Comparison of ENCODE assay signal across 9 cellular contexts in genomic region chr2:10141736-10142639, GRCh38. TPM values are rescaled to one million over a fixed set of nuclear protein-coding genes. Genes with fewer than 3 reads are reported as not detected.
DNase-seq lines count a peak whose midpoint lies in the region; ATAC-seq, FAIRE-seq and TF ChIP-seq lines count a peak whose summit lies in the region.
"Had no signal": no experiment of that assay in that cellular context is flagged by ENCODE, and none has a peak within 500 bp of the region (broad histone marks: within the 10 kb centered on the region; RNA-seq: fewer than 3 reads in every experiment).

No MANE protein-coding gene starts in this region.

- peak overlapping the region; percentile 89 for H3K27ac Mint-ChIP-seq in activated naive CD8-positive, alpha-beta T cell treated with anti-CD3 and anti-CD28 coated beads, Interleukin-2, amount 10 ng/mL, durations not matched to agents 7 days and 5 days

- H3K9ac ChIP-seq in kidney (ENCODE audit: low read length in 2 of 2): no peak overlapping the region

- H3K4me1 ChIP-seq in kidney (ENCODE audit: control insufficient read depth in 1 of 2, insufficient read depth in 1 of 2, low read depth in 1 of 2, low read length in 2 of 2) (no peaks in the 10 kb centered on the region), tibial artery (no peaks in the 10 kb centered on the region)

- peak; percentile 39 for TF ChIP-seq CTCF in kidney (IDR thresholded peaks at IDR 0.05; ENCODE audit: borderline replicate concordance, extremely low read depth, insufficient read depth)
- peak; percentile 17 to 20 for TF ChIP-seq CTCF in tibial artery (IDR thresholded peaks at IDR 0.05)

- peaks cover 0 to 14% of the 10 kb centered on the region in 2 donors for H3K27me3 ChIP-seq in tibial artery

- ATAC-seq in activated naive CD8-positive, alpha-beta T cell treated with anti-CD3 and anti-CD28 coated beads, Interleukin-2, amount 10 ng/mL, durations not matched to agents 7 days and 5 days (ENCODE audit: low read depth): peak; percentile 82
- ATAC-seq in HG03432 (IDR thresholded peaks at IDR 0.05; ENCODE audit: unreplicated experiment): no peak

- POLR2A ChIA-PET in activated naive CD8-positive, alpha-beta T cell treated with anti-CD3 and anti-CD28 coated beads, Interleukin-2, amount 10 ng/mL, durations not matched to agents 7 days and 5 days (lab: Charles Lee): interaction anchor here (1.0 to 3.2 kb wide), 7 partner anchors 9 to 286 kb away, joined by 3 to 12 read pairs (median 4); partner anchors contain the start of gene RRM2

- H3K27ac ChIP-seq in kidney (ENCODE audit: low read depth in 2 of 2, low read length in 2 of 2): no peak overlapping the region
- no peak overlapping the region for H3K27ac ChIP-seq in tibial artery

- intact Hi-C loops in kidney (cut with DNase I) (no loop called here), tibial artery (cut with DNase I; ENCODE audit: low total_unique reads) (no loop called here)

- H3K4me1 Mint-ChIP-seq in activated naive CD8-positive, alpha-beta T cell treated with anti-CD3 and anti-CD28 coated beads, Interleukin-2, amount 10 ng/mL, durations not matched to agents 7 days and 5 days: peaks cover 30% of the 10 kb centered on the region

- H3K4me3 ChIP-seq in kidney (ENCODE audit: low read length in 2 of 2) (no peak overlapping the region), tibial artery (no peak overlapping the region)

- no peaks in the 10 kb centered on the region for H3K9me3 Mint-ChIP-seq in activated naive CD8-positive, alpha-beta T cell treated with anti-CD3 and anti-CD28 coated beads, Interleukin-2, amount 10 ng/mL, durations not matched to agents 7 days and 5 days
- H3K9me3 Mint-ChIP-seq: IgD-negative memory B cell had no signal

- no peaks in the 10 kb centered on the region for H3K27me3 Mint-ChIP-seq in activated naive CD8-positive, alpha-beta T cell treated with anti-CD3 and anti-CD28 coated beads, Interleukin-2, amount 10 ng/mL, durations not matched to agents 7 days and 5 days
- H3K27me3 Mint-ChIP-seq: IgD-negative memory B cell had no signal

- DNase-seq in D341Med (ENCODE audit: low spot score) (peak; percentile 76), NAMALWA (ENCODE audit: low spot score) (peak; percentile 51), kidney (no peak), tibial artery (no peak), amniotic stem cell (lab: John Stamatoyannopoulos, UW) (no peak), NCI-H1436 (lab: John Stamatoyannopoulos, UW) (no peak)
- DNase-seq in activated naive CD8-positive, alpha-beta T cell treated with anti-CD3 and anti-CD28 coated beads, Interleukin-2, amount 10 ng/mL, durations not matched to agents 7 days and 5 days: peak; percentile 70

- peaks cover 33% of the 10 kb centered on the region for H3K36me3 Mint-ChIP-seq in activated naive CD8-positive, alpha-beta T cell treated with anti-CD3 and anti-CD28 coated beads, Interleukin-2, amount 10 ng/mL, durations not matched to agents 7 days and 5 days
- H3K36me3 Mint-ChIP-seq: IgD-negative memory B cell had no signal

- FAIRE-seq in kidney (lab: Jason Lieb, UNC): no peak

- no peaks in the 10 kb centered on the region for H3K36me3 ChIP-seq in kidney (ENCODE audit: control insufficient read depth in 1 of 2, insufficient read depth in 2 of 2, low read length in 2 of 2)
- no peaks in the 10 kb centered on the region for H3K36me3 ChIP-seq in tibial artery

- peak overlapping the region; percentile 72 for H3K4me3 Mint-ChIP-seq in activated naive CD8-positive, alpha-beta T cell treated with anti-CD3 and anti-CD28 coated beads, Interleukin-2, amount 10 ng/mL, durations not matched to agents 7 days and 5 days

- H3K9me3 ChIP-seq in kidney (ENCODE audit: control insufficient read depth in 1 of 2, low read length in 2 of 2): no peaks in the 10 kb centered on the region
- no peaks in the 10 kb centered on the region for H3K9me3 ChIP-seq in tibial artery

RNA-seq across cellular contexts. Expression of gene RRM2, which starts 19.4 kb away (rescaled TPM):
- 100 to 1,000 TPM; 320 to 355 TPM for total RNA-seq in activated naive CD8-positive, alpha-beta T cell treated with anti-CD3 and anti-CD28 coated beads, Interleukin-2, amount 10 ng/mL, durations not matched to agents 7 days and 5 days
- 5.5 TPM for total RNA-seq in kidney
- polyA plus RNA-seq in kidney (ENCODE audit: insufficient read depth, low read depth, low replicate concordance): 3.6 TPM

Comparison
In these comparisons a context has a peak if more than half of its experiments do, and no peak if none do; other contexts are left out.
1. DNase-seq: peak in D341Med (single experiment), NAMALWA (single experiment) and activated naive CD8-positive, alpha-beta T cell treated with anti-CD3 and anti-CD28 coated beads, Interleukin-2, amount 10 ng/mL, durations not matched to agents 7 days and 5 days (single experiment); none in kidney (single experiment), tibial artery (0 of 2), amniotic stem cell (single experiment) and NCI-H1436 (single experiment).
2. RNA of gene RRM2, which starts 19.4 kb away (total RNA-seq): 320 to 355 TPM in activated naive CD8-positive, alpha-beta T cell treated with anti-CD3 and anti-CD28 coated beads, Interleukin-2, amount 10 ng/mL, durations not matched to agents 7 days and 5 days; 5.5 TPM in kidney (single experiment); every median in the first group is over 10 times any median in the second.